ENCODE assay signal across 8 cellular contexts in the genomic region with DNA sequence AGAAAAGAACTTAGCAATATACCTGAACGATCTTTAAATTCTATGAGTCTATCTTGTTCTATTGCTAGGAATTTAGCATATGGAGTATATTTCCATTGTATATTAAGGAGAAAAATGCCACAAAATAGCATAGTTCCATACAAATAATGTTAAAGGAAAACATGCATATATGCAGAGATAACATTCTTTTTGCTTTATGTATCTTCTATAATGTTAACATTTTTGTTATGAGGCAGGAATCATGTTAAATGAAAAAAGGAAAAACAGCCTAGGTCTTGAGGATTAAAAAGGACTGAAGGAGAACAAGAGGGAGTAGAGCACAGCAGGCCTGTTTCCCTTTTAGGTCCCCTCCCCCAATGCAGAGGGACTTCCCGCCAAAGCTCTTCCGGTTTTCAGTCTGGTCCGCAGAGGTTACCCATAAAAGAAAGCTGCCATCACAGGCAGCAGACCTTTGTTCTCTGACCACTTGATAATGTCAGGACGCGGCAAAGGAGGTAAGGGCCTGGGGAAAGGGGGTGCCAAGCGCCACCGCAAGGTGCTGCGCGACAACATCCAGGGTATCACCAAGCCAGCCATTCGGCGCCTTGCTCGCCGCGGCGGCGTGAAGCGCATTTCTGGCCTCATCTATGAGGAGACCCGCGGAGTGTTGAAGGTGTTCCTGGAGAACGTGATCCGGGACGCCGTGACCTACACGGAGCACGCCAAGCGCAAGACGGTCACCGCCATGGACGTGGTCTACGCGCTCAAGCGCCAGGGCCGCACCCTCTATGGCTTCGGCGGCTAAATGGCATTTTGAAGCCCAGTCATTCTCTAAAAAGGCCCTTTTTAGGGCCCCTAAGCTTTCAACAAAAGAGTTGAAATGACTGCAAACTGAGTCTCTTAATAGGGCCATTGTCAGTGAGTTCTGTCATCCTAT.
A peak's percentile ranks its signal among the peaks of the same experiment; 100 is the strongest.
DNase-seq lines count a peak whose midpoint lies in the region; ATAC-seq, FAIRE-seq and TF ChIP-seq lines count a peak whose summit lies in the region.

No MANE protein-coding gene starts in this region.

- H3K4me2 ChIP-seq in K562 (ENCODE audit: insufficient read depth, low read length): peak overlapping the region; percentile 92

- H3K9me3 ChIP-seq in K562 (replicated peaks; ENCODE audit: control insufficient read depth, insufficient read depth, low read depth, low read length): no peaks in the 10 kb centered on the region

- TSS peak; percentile 36 for BruUV-seq in K562 (replicated peaks; lab: Mats Ljungman, UMichigan)

- peak; percentile 53 for ATAC-seq in HG03442 (IDR thresholded peaks at IDR 0.05; ENCODE audit: unreplicated experiment)
- peak; percentile 48 for ATAC-seq in K562

- intact Hi-C loops in K562 (cut with micrococcal nuclease): loop anchor here (10.0 kb wide), 1 partner anchor 804 kb away; no protein-coding TSS in a partner anchor

- H3K4me1 ChIP-seq in K562 (replicated peaks in 1 of 2; ENCODE audit: control insufficient read depth in 2 of 2, insufficient read depth in 2 of 2, low read length in 2 of 2): peaks cover 7 to 17% of the 10 kb centered on the region in 2 experiments

- peaks cover 71% of the 10 kb centered on the region for H3K36me3 ChIP-seq in K562 (ENCODE audit: control insufficient read depth, insufficient read depth, low read length)

- CTCF ChIA-PET in K562 (lab: Yijun Ruan, JAX; ENCODE audit: low intra/inter-chr PET ratio): no interaction called here

- POLR2A ChIA-PET in K562 (lab: Yijun Ruan, JAX): interaction anchor here (0.6 to 4.3 kb wide), 19 partner anchors 8 to 1429 kb away, joined by 3 to 66 read pairs (median 3); a partner anchor contains a TSS

- peak overlapping the region; percentile 88 to 92 for H3K9ac ChIP-seq in K562 (ENCODE audit: insufficient read depth in 1 of 2, low read depth in 2 of 2, low read length in 2 of 2)

- peak in 1 of 2 experiments; percentile 16; a peak in 2 of 4 replicates for TF ChIP-seq RAD21 in K562 (CRISPR knock-in tag; conservative IDR thresholded peaks at IDR 0.05 in 1 of 2, IDR thresholded peaks at IDR 0.05 in 1 of 2)

- H2AFZ ChIP-seq in K562 (ENCODE audit: low read depth, low read length): no peak overlapping the region

- H4K20me1 ChIP-seq in K562 (replicated peaks; ENCODE audit: control insufficient read depth, insufficient read depth, low read length): peaks cover 19% of the 10 kb centered on the region; the same call in 1 of the 2 replicates

- H3K27ac Mint-ChIP-seq in T-helper 1 cell treated with Interleukin-12 subunit alpha and Interleukin-12 subunit beta and Interleukin-4 antibody, amounts not matched to agents 30 μg/mL and 1 μg/mL, for 36 hours: peak overlapping the region; percentile 97

- peak overlapping the region; percentile 48 for H3K4me3 ChIP-seq in K562

- peaks cover 99% of the 10 kb centered on the region for H3K79me2 ChIP-seq in K562 (ENCODE audit: control insufficient read depth, insufficient read depth, low read length)

- H3K27me3 Mint-ChIP-seq in T-helper 1 cell treated with Interleukin-12 subunit alpha and Interleukin-12 subunit beta and Interleukin-4 antibody, amounts not matched to agents 30 μg/mL and 1 μg/mL, for 36 hours (ENCODE audit: low read depth): no peaks in the 10 kb centered on the region

- TF ChIP-seq CTCF in K562 (IDR thresholded peaks at IDR 0.05 in 2 of 3, conservative IDR thresholded peaks at IDR 0.05 in 1 of 3; ENCODE audit: insufficient read depth in 2 of 3, low read depth in 1 of 3, low read length in 3 of 3): no peak; a peak in 1 of 6 replicates

- peaks cover 17% of the 10 kb centered on the region for H3K36me3 Mint-ChIP-seq in T-helper 1 cell treated with Interleukin-12 subunit alpha and Interleukin-12 subunit beta and Interleukin-4 antibody, amounts not matched to agents 30 μg/mL and 1 μg/mL, for 36 hours (ENCODE audit: low read depth)

- peak; percentile 90 for FAIRE-seq in GM19239 (lab: Jason Lieb, UNC)
- peak; percentile 70 for FAIRE-seq in K562 (lab: Jason Lieb, UNC)

- H3K4me3 Mint-ChIP-seq in T-helper 1 cell treated with Interleukin-12 subunit alpha and Interleukin-12 subunit beta and Interleukin-4 antibody, amounts not matched to agents 30 μg/mL and 1 μg/mL, for 36 hours: peak overlapping the region; percentile 96

- WGBS in K562 (ENCODE audit: insufficient coverage, low coverage, missing lambda C conversion rate): under 1% methylated on average over 36 of the region's 36 CpGs

- H3K4me1 Mint-ChIP-seq in T-helper 1 cell treated with Interleukin-12 subunit alpha and Interleukin-12 subunit beta and Interleukin-4 antibody, amounts not matched to agents 30 μg/mL and 1 μg/mL, for 36 hours (ENCODE audit: low read depth): peaks cover 47% of the 10 kb centered on the region

- DNase-seq in Ammon's horn (ENCODE audit: low spot score) (peak; percentile 59), GM19239 (ENCODE audit: insufficient read length, low spot score) (no peak), K562 (ENCODE audit: extremely low read depth in 1 of 4, low spot score in 3 of 4) (peak; percentile 48 to 95 (median 65)), islet precursor cell (peak; percentile 78), DMS79 (lab: John Stamatoyannopoulos, UW) (no peak)
- peak; percentile 80 for DNase-seq in stimulated activated CD4-positive, alpha-beta T cell treated with anti-CD3 and anti-CD28 coated beads, Interleukin-1b, Interleukin-23, amount 100 ng/mL, for 48 hours

- peak; percentile 91 for TF ChIP-seq EP300 in K562 (IDR thresholded peaks at IDR 0.05; ENCODE audit: low read length)

- no peaks in the 10 kb centered on the region for H3K9me1 ChIP-seq in K562 (ENCODE audit: control insufficient read depth, insufficient read depth, low read length)

- no peaks in the 10 kb centered on the region for H3K27me3 ChIP-seq in K562 (ENCODE audit: control insufficient read depth in 2 of 2, insufficient read depth in 2 of 2, low read length in 2 of 2)

- in situ Hi-C loops in K562 (cut with MboI): no loop called here

- no peaks in the 10 kb centered on the region for H3K9me3 Mint-ChIP-seq in T-helper 1 cell treated with Interleukin-12 subunit alpha and Interleukin-12 subunit beta and Interleukin-4 antibody, amounts not matched to agents 30 μg/mL and 1 μg/mL, for 36 hours

- H3K27ac ChIP-seq in K562 (ENCODE audit: extremely low read depth, low read depth, low read length): peak overlapping the region; percentile 88

- peak; percentile 98 for TF ChIP-seq POLR2A in K562 (conservative IDR thresholded peaks at IDR 0.05)

TF ChIP-seq in K562, 482 proteins besides CTCF, POLR2A, EP300 and RAD21 (continues in another document):
- TF ChIP-seq, protein P1, sequence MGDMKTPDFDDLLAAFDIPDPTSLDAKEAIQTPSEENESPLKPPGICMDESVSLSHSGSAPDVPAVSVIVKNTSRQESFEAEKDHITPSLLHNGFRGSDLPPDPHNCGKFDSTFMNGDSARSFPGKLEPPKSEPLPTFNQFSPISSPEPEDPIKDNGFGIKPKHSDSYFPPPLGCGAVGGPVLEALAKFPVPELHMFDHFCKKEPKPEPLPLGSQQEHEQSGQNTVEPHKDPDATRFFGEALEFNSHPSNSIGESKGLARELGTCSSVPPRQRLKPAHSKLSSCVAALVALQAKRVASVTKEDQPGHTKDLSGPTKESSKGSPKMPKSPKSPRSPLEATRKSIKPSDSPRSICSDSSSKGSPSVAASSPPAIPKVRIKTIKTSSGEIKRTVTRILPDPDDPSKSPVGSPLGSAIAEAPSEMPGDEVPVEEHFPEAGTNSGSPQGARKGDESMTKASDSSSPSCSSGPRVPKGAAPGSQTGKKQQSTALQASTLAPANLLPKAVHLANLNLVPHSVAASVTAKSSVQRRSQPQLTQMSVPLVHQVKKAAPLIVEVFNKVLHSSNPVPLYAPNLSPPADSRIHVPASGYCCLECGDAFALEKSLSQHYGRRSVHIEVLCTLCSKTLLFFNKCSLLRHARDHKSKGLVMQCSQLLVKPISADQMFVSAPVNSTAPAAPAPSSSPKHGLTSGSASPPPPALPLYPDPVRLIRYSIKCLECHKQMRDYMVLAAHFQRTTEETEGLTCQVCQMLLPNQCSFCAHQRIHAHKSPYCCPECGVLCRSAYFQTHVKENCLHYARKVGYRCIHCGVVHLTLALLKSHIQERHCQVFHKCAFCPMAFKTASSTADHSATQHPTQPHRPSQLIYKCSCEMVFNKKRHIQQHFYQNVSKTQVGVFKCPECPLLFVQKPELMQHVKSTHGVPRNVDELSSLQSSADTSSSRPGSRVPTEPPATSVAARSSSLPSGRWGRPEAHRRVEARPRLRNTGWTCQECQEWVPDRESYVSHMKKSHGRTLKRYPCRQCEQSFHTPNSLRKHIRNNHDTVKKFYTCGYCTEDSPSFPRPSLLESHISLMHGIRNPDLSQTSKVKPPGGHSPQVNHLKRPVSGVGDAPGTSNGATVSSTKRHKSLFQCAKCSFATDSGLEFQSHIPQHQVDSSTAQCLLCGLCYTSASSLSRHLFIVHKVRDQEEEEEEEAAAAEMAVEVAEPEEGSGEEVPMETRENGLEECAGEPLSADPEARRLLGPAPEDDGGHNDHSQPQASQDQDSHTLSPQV (IDR thresholded peaks at IDR 0.05): peak; percentile 95
- peak; percentile 89 for TF ChIP-seq RNF2 (IDR thresholded peaks at IDR 0.05)
- no peak for TF ChIP-seq STAT5B (CRISPR knock-in tag; IDR thresholded peaks at IDR 0.05)
- 0 out of 2 replicates have a peak, but pooled peaks have one; percentile 46 for TF ChIP-seq ZNF707 (CRISPR knock-in tag; conservative IDR thresholded peaks at IDR 0.05)
- no peak; the same call in 1 of the 2 replicates for TF ChIP-seq ZNF764 (CRISPR knock-in tag; IDR thresholded peaks at IDR 0.05; ENCODE audit: low read depth)
- peak; percentile 39 to 93; a peak in 2 of 4 replicates for TF ChIP-seq TEAD1 (CRISPR knock-in tag; IDR thresholded peaks at IDR 0.05)
- no peak for TF ChIP-seq PTRF (tag; IDR thresholded peaks at IDR 0.05)
- TF ChIP-seq BRD4 (IDR thresholded peaks at IDR 0.05): no peak
- TF ChIP-seq ZNF395 (CRISPR knock-in tag; IDR thresholded peaks at IDR 0.05): peak; percentile 61; the same call in 1 of the 2 replicates
- TF ChIP-seq CAMTA2 (CRISPR knock-in tag; conservative IDR thresholded peaks at IDR 0.05): peak; percentile 80; the same call in 1 of the 2 replicates
- TF ChIP-seq KLF6 (CRISPR knock-in tag; IDR thresholded peaks at IDR 0.05; ENCODE audit: borderline replicate concordance): no peak; the same call in 1 of the 2 replicates

Comparison
In these comparisons a context has a peak if more than half of its experiments do, and no peak if none do; other contexts are left out.
1. DNase-seq: peak in Ammon's horn (single experiment), K562 (4 of 4), islet precursor cell (single experiment) and stimulated activated CD4-positive, alpha-beta T cell treated with anti-CD3 and anti-CD28 coated beads, Interleukin-1b, Interleukin-23, amount 100 ng/mL, for 48 hours (single experiment); none in GM19239 (single experiment) and DMS79 (single experiment).